Comparison of ENCODE assay signal across 26 cellular contexts in the genomic region with DNA sequence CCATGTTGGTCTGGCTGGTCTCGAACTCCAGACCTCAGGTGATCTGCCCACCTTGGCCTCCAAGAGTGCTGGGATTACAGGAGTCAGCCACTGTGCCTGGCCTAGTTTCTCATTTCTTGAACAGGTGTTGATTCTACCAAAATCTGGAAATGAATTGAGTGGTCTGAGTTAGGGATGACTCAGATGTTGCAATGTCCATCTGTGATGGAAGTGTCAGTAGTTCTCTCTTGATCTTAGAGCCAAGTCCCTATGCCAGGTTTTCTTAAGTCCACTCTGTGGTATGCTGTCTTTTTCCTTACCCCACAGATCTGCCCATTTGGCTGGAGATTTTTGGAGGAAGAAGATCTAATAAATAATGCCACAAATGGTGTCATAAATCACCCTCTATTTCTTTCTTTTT. TPM values are rescaled to one million over a fixed set of nuclear protein-coding genes. Genes with fewer than 3 reads are reported as not detected.
"Had no signal": no experiment of that assay in that cellular context is flagged by ENCODE, and none has a peak within 500 bp of the region (broad histone marks: within the 10 kb centered on the region; RNA-seq: fewer than 3 reads in every experiment).

No MANE protein-coding gene starts in this region.

- H3K4me1 ChIP-seq: Peyer's patch had no signal

- DNase-seq: activated CD4-positive, alpha-beta T cell treated with anti-CD3 and anti-CD28 coated beads for 36 hours; activated CD4-positive, alpha-beta T cell treated with anti-CD3 and anti-CD28 coated beads, Interleukin-2, amount 50 U/mL, for 1 hour; activated CD8-positive, alpha-beta memory T cell treated with anti-CD3 and anti-CD28 coated beads, Interleukin-2, amount 50 U/mL, for 4 hours; activated CD8-positive, alpha-beta T cell treated with anti-CD3 and anti-CD28 coated beads for 36 hours; activated gamma-delta T cell treated with Interleukin-2 at 50 U/mL for 16 hours; activated naive CD4-positive, alpha-beta T cell treated with anti-CD3 and anti-CD28 coated beads, Interleukin-2, amount 10 ng/mL, durations not matched to agents 7 days and 5 days; activated naive CD8-positive, alpha-beta T cell treated with anti-CD3 and anti-CD28 coated beads for 36 hours; activated T-cell treated with anti-CD3 and anti-CD28 coated beads, Interleukin-2, amount 50 U/mL, for 72 hours; brain microvascular endothelial cell; Karpas-422; NCI-H1048; NCI-H146; NCI-H1930; NCI-H2171; NCI-H2227 treated with DMSO at 0.1 percent for 48 hours; NCI-H526 treated with DMSO at 0.1 percent for 48 hours; NCI-H82; OCI-M1; Peyer's patch; SHP77 treated with DMSO at 0.1 percent for 48 hours; T-helper 2 cell; T1000 had no signal

- H3K4me3 ChIP-seq: K562, Peyer's patch had no signal

- H3K9me3 ChIP-seq: Peyer's patch had no signal

- H3K27ac ChIP-seq: brain microvascular endothelial cell, Peyer's patch, VCaP had no signal

- ATAC-seq: activated CD4-positive, alpha-beta T cell treated with anti-CD3 and anti-CD28 coated beads for 36 hours; activated CD8-positive, alpha-beta T cell treated with anti-CD3 and anti-CD28 coated beads for 36 hours; activated T-cell treated with anti-CD3 and anti-CD28 coated beads, Interleukin-2, amount 50 U/mL, for 72 hours; K562 had no signal

- H3K27me3 ChIP-seq: brain microvascular endothelial cell, Peyer's patch had no signal

RNA-seq across cellular contexts. Expression of a gene that starts 37.6 kb away (rescaled TPM):
- total RNA-seq: activated T-helper 2 cell treated with anti-CD3 and anti-CD28 coated beads, Interferon-gamma antibody, Interleukin-2, Interleukin-4, amounts not matched to agents 10 μg/mL and 5 μg/mL and 100 μg/mL, durations not matched to agents 14 hours and 24 hours and 36 hours; SK-MEL-5 had no signal
- polyA plus RNA-seq: K562 had no signal
